In the genomic region with DNA sequence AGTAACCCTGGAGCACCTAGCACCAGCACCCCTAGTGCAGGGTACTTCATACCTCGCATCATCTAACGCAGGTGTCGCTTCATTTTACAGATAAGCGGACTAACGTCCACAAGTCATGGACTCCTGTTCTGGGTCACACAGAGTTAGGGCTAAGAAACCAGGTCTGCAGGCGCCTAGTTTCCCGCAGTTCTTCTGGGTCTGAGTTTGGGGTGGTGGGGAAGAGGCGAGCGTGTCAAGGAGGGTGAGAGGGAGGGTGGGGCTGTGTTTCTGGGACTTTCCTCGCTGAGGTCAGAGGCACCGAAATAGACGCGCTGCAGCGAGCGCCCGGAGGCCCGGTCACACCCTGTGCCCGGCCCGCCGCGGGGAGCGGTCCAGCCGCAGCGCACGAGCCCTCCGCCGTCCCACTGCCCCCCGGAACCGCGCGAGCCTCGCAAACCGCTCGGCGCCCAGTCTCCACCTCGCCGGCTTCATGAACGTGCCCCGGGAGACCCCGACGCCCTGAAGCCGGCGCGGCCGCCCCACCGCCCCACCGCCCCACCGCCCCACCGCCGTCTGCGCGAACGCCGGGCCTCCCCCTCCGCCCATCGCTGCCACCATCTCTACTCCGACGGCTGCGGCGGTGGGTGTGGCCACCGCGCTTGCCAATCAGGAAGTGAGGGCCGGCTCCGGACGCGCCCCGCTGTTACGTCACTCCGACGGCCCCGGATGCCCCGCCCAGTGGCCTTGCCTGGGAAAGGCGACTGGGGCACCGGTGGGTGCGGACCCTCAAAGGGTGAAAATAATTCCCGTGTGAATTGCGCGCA, we compare ENCODE assay signal across 1 cellular context.
TF ChIP-seq lines count a peak whose summit lies in the region.

No MANE protein-coding gene starts in this region.

TF ChIP-seq in SK-N-SH, 30 proteins besides CTCF, POLR2A, EP300 and RAD21:
- TF ChIP-seq, protein P1, sequence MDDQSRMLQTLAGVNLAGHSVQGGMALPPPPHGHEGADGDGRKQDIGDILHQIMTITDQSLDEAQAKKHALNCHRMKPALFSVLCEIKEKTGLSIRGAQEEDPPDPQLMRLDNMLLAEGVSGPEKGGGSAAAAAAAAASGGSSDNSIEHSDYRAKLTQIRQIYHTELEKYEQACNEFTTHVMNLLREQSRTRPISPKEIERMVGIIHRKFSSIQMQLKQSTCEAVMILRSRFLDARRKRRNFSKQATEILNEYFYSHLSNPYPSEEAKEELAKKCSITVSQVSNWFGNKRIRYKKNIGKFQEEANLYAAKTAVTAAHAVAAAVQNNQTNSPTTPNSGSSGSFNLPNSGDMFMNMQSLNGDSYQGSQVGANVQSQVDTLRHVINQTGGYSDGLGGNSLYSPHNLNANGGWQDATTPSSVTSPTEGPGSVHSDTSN (IDR thresholded peaks at IDR 0.05) = peak; percentile 68
- TF ChIP-seq, protein P2, sequence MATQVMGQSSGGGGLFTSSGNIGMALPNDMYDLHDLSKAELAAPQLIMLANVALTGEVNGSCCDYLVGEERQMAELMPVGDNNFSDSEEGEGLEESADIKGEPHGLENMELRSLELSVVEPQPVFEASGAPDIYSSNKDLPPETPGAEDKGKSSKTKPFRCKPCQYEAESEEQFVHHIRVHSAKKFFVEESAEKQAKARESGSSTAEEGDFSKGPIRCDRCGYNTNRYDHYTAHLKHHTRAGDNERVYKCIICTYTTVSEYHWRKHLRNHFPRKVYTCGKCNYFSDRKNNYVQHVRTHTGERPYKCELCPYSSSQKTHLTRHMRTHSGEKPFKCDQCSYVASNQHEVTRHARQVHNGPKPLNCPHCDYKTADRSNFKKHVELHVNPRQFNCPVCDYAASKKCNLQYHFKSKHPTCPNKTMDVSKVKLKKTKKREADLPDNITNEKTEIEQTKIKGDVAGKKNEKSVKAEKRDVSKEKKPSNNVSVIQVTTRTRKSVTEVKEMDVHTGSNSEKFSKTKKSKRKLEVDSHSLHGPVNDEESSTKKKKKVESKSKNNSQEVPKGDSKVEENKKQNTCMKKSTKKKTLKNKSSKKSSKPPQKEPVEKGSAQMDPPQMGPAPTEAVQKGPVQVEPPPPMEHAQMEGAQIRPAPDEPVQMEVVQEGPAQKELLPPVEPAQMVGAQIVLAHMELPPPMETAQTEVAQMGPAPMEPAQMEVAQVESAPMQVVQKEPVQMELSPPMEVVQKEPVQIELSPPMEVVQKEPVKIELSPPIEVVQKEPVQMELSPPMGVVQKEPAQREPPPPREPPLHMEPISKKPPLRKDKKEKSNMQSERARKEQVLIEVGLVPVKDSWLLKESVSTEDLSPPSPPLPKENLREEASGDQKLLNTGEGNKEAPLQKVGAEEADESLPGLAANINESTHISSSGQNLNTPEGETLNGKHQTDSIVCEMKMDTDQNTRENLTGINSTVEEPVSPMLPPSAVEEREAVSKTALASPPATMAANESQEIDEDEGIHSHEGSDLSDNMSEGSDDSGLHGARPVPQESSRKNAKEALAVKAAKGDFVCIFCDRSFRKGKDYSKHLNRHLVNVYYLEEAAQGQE (IDR thresholded peaks at IDR 0.05; ENCODE audit: low read depth, low read length) = no peak
- TF ChIP-seq POLR2AphosphoS5 (IDR thresholded peaks at IDR 0.05; ENCODE audit: low read depth, low read length) (peak; percentile 53), ELF1 (IDR thresholded peaks at IDR 0.05) (peak; percentile 63)
